In the genomic region with DNA sequence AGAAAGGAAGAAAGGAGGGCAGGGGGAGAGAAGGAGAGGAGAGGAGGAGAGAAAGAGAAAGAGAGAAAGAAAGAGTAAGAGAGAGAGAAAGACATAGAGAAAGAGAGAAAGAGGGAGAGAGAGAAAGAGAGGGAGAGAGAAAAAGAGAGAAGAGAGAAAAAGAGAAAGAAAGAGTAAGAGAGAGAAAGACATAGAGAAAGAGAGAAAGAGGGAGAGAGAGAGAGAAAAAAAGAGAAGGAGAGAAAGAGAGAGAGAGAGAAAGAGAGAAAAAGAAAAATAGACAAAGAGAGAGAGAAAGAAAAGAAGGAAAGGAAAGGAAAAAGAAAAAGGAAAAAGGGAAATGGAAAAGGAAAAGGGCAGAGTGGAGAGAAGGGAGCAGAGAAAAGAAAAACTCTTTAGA, we compare ENCODE assay signal across 17 cellular contexts.
A peak's percentile ranks its signal among the peaks of the same experiment; 100 is the strongest.
DNase-seq lines count a peak whose midpoint lies in the region; ATAC-seq, FAIRE-seq and TF ChIP-seq lines count a peak whose summit lies in the region.
"Had no signal": no experiment of that assay in that cellular context is flagged by ENCODE, and none has a peak within 500 bp of the region (broad histone marks: within the 10 kb centered on the region; RNA-seq: fewer than 3 reads in every experiment).

No MANE protein-coding gene starts in this region.

- no peaks in the 10 kb centered on the region for H4K20me1 ChIP-seq in GM23338 (replicated peaks; ENCODE audit: insufficient read depth)

- TF ChIP-seq POLR2A in heart left ventricle (IDR thresholded peaks at IDR 0.05) (no peak), GM12892 (IDR thresholded peaks at IDR 0.05; ENCODE audit: low read depth, low read length) (no peak)

- H3K4me2 ChIP-seq in GM23338, result no peak overlapping the region

- H3K9me2 ChIP-seq in GM23338 (ENCODE audit: insufficient read depth), result no peaks in the 10 kb centered on the region

- ATAC-seq in heart left ventricle (no peak), GM23338 (no peak), T-helper 17 cell (no peak)

- peaks cover 10% of the 10 kb centered on the region; the same call in 2 of the 3 replicates for H3K36me3 Mint-ChIP-seq in GM23338 (ENCODE audit: low read depth)
- peaks cover under 1% of the 10 kb centered on the region for H3K36me3 Mint-ChIP-seq in chondrocyte (ENCODE audit: low read depth)
- H3K36me3 Mint-ChIP-seq in nephron (ENCODE audit: low read depth), result peaks cover 5% of the 10 kb centered on the region
- no peaks in the 10 kb centered on the region for H3K36me3 Mint-ChIP-seq in T-helper 17 cell (ENCODE audit: low read depth)
- H3K36me3 Mint-ChIP-seq: CD4-positive, alpha-beta memory T cell had no signal

- H3F3A ChIP-seq in GM23338 (replicated peaks; ENCODE audit: low read depth), result no peaks in the 10 kb centered on the region

- peaks cover 10% of the 10 kb centered on the region for H3K9me3 Mint-ChIP-seq in GM23338
- peaks cover 10% of the 10 kb centered on the region for H3K9me3 Mint-ChIP-seq in chondrocyte (ENCODE audit: low read depth)
- peaks cover 10% of the 10 kb centered on the region for H3K9me3 Mint-ChIP-seq in nephron

- no peak overlapping the region for H3K4me3 Mint-ChIP-seq in GM23338
- H3K4me3 Mint-ChIP-seq in chondrocyte (ENCODE audit: unreplicated experiment), result no peak overlapping the region
- H3K4me3 Mint-ChIP-seq in nephron, result no peak overlapping the region
- no peak overlapping the region for H3K4me3 Mint-ChIP-seq in T-helper 17 cell
- H3K4me3 Mint-ChIP-seq: CD4-positive, alpha-beta memory T cell; H9 had no signal

- H3K27me3 Mint-ChIP-seq in GM23338 (ENCODE audit: insufficient read depth, low read depth, poor library complexity), result no peaks in the 10 kb centered on the region
- no peaks in the 10 kb centered on the region for H3K27me3 Mint-ChIP-seq in chondrocyte (ENCODE audit: low read depth)
- H3K27me3 Mint-ChIP-seq in nephron (ENCODE audit: low read depth), result no peaks in the 10 kb centered on the region
- no peaks in the 10 kb centered on the region for H3K27me3 Mint-ChIP-seq in T-helper 17 cell
- H3K27me3 Mint-ChIP-seq: CD4-positive, alpha-beta memory T cell had no signal

- peaks cover 40% of the 10 kb centered on the region for H3K4me1 Mint-ChIP-seq in GM23338
- peaks cover 32% of the 10 kb centered on the region for H3K4me1 Mint-ChIP-seq in chondrocyte (ENCODE audit: low read depth)
- peaks cover 63% of the 10 kb centered on the region for H3K4me1 Mint-ChIP-seq in nephron
- no peaks in the 10 kb centered on the region for H3K4me1 Mint-ChIP-seq in T-helper 17 cell
- H3K4me1 Mint-ChIP-seq: CD4-positive, alpha-beta memory T cell had no signal

- H3K4me3 ChIP-seq in left ventricle myocardium inferior, result no peak overlapping the region
- H3K4me3 ChIP-seq in heart left ventricle, result no peak overlapping the region
- H3K4me3 ChIP-seq in GM23338, result no peak overlapping the region

- FAIRE-seq in GM12892 (lab: Jason Lieb, UNC), result no peak
- FAIRE-seq: H1 had no signal

- peaks cover 55% of the 10 kb centered on the region for H3K4me1 ChIP-seq in left ventricle myocardium inferior
- peaks cover 6 to 51% (median 22%) of the 10 kb centered on the region in 12 donors for H3K4me1 ChIP-seq in heart left ventricle
- peaks cover 36% of the 10 kb centered on the region for H3K4me1 ChIP-seq in GM23338 (ENCODE audit: insufficient read depth)

- no peak for DNase-seq in left ventricle myocardium inferior
- no peak for DNase-seq in heart left ventricle
- DNase-seq in GM23338 (ENCODE audit: low spot score), result no peak
- DNase-seq in chondrocyte (ENCODE audit: low spot score), result no peak
- DNase-seq in GM12892 (ENCODE audit: insufficient read length), result no peak
- no peak for DNase-seq in T-helper 17 cell
- DNase-seq in NCI-H524 treated with DMSO at 0.1 percent for 48 hours (lab: John Stamatoyannopoulos, UW), result no peak
- DNase-seq: BE2C; C1 segment of cervical spinal cord; Calu3; CD4-positive, alpha-beta memory T cell; DMS79 treated with DMSO at 0.1 percent for 48 hours; GF-D8; H9 had no signal

- H3K27ac ChIP-seq in left ventricle myocardium inferior (replicated peaks) (peak overlapping the region; percentile 83), heart left ventricle (no peak overlapping the region), GM23338 (ENCODE audit: low read depth) (no peak overlapping the region)
- H3K27ac ChIP-seq: HL-60 had no signal

- H3K9me3 ChIP-seq in left ventricle myocardium inferior (replicated peaks) (peaks cover 12% of the 10 kb centered on the region), heart left ventricle (peaks cover 0 to 16% (median under 1%) of the 10 kb centered on the region in 12 donors), T-helper 17 cell (ENCODE audit: control insufficient read depth, low read length, poor library complexity, severe bottlenecking) (no peaks in the 10 kb centered on the region)
- H3K9me3 ChIP-seq: BE2C had no signal

- H3K36me3 ChIP-seq in left ventricle myocardium inferior (no peaks in the 10 kb centered on the region), heart left ventricle (no peaks in the 10 kb centered on the region), GM23338 (ENCODE audit: insufficient read depth) (no peaks in the 10 kb centered on the region)
- H3K36me3 ChIP-seq: BE2C had no signal

- no peaks in the 10 kb centered on the region for H3K79me2 ChIP-seq in GM23338 (replicated peaks; ENCODE audit: insufficient read depth)

- no peak for TF ChIP-seq CTCF in left ventricle myocardium inferior (IDR thresholded peaks at IDR 0.05; ENCODE audit: borderline replicate concordance)
- TF ChIP-seq CTCF in heart left ventricle (IDR thresholded peaks at IDR 0.05), result no peak
- TF ChIP-seq CTCF in GM23338 (conservative IDR thresholded peaks at IDR 0.05; ENCODE audit: low read depth in 2 of 2), result no peak
- TF ChIP-seq CTCF in chondrocyte (IDR thresholded peaks at IDR 0.05), result no peak
- TF ChIP-seq CTCF in nephron (IDR thresholded peaks at IDR 0.05; ENCODE audit: unreplicated experiment in 3 of 3), result no peak

- no peaks in the 10 kb centered on the region for H3K27me3 ChIP-seq in left ventricle myocardium inferior (ENCODE audit: low read depth)
- no peaks in the 10 kb centered on the region for H3K27me3 ChIP-seq in heart left ventricle
- no peaks in the 10 kb centered on the region for H3K27me3 ChIP-seq in GM23338 (ENCODE audit: insufficient read depth)
- H3K27me3 ChIP-seq: BE2C had no signal

- intact Hi-C loops in left ventricle myocardium inferior (cut with micrococcal nuclease), result no loop called here
- intact Hi-C loops in heart left ventricle (cut with DNase I), result loop anchor here in 3 of 10 donors (5.0 to 10.0 kb wide), 4 partner anchors 123 to 255 kb away; no protein-coding TSS in a partner anchor

- no peak overlapping the region for H3K27ac Mint-ChIP-seq in GM23338
- peak overlapping the region; percentile 73 for H3K27ac Mint-ChIP-seq in chondrocyte (ENCODE audit: unreplicated experiment)
- peak overlapping the region; percentile 13 to 92 (median 82) for H3K27ac Mint-ChIP-seq in nephron
- H3K27ac Mint-ChIP-seq in T-helper 17 cell, result no peak overlapping the region
- H3K27ac Mint-ChIP-seq: CD4-positive, alpha-beta memory T cell; H9 had no signal

- H2AFZ ChIP-seq in GM23338, result peak overlapping the region; percentile 43; the same call in 1 of the 2 replicates

Comparison
In these comparisons a context has a peak if more than half of its experiments do, and no peak if none do; other contexts are left out.
1. H3K27ac Mint-ChIP-seq: peak in chondrocyte (single experiment) and nephron (3 of 3); none in GM23338 (single experiment) and T-helper 17 cell (single experiment).